ENCODE assay signal across 14 cellular contexts in genomic region chr5:145244251-145244650, GRCh38.
"Had no signal": no experiment of that assay in that cellular context is flagged by ENCODE, and none has a peak within 500 bp of the region (broad histone marks: within the 10 kb centered on the region; RNA-seq: fewer than 3 reads in every experiment).

No MANE protein-coding gene starts in this region.

- H3K27me3 Mint-ChIP-seq: activated CD4-positive, alpha-beta T cell treated with anti-CD3 and anti-CD28 coated beads, Interleukin-2, amount 10 ng/mL, durations not matched to agents 7 days and 5 days; stimulated activated memory B cell treated with anti-CD40 and anti-IgM and Interleukin-4, amounts not matched to agents 10 μg/mL and 1 μg/mL and 100 μg/mL, for 72 hours had no signal

- H3K9me3 Mint-ChIP-seq: activated CD4-positive, alpha-beta T cell treated with anti-CD3 and anti-CD28 coated beads, Interleukin-2, amount 10 ng/mL, durations not matched to agents 7 days and 5 days; nephron progenitor cell; stimulated activated memory B cell treated with anti-CD40 and anti-IgM and Interleukin-4, amounts not matched to agents 10 μg/mL and 1 μg/mL and 100 μg/mL, for 72 hours had no signal

- H3K79me2 ChIP-seq: hepatocyte had no signal

- H3K4me1 Mint-ChIP-seq: activated CD4-positive, alpha-beta T cell treated with anti-CD3 and anti-CD28 coated beads, Interleukin-2, amount 10 ng/mL, durations not matched to agents 7 days and 5 days; stimulated activated memory B cell treated with anti-CD40 and anti-IgM and Interleukin-4, amounts not matched to agents 10 μg/mL and 1 μg/mL and 100 μg/mL, for 72 hours had no signal

- H3K36me3 Mint-ChIP-seq: stimulated activated memory B cell treated with anti-CD40 and anti-IgM and Interleukin-4, amounts not matched to agents 10 μg/mL and 1 μg/mL and 100 μg/mL, for 72 hours had no signal

- DNase-seq: activated CD4-positive, alpha-beta T cell treated with anti-CD3 and anti-CD28 coated beads, Interleukin-2, amount 10 ng/mL, durations not matched to agents 7 days and 5 days; activated naive CD4-positive, alpha-beta T cell; anterior cingulate cortex; islet precursor cell; left lung; nephron progenitor cell; ovary; sigmoid colon; SJCRH30; thyroid gland had no signal

- H2AFZ ChIP-seq: hepatocyte had no signal

- H3K27ac ChIP-seq: breast epithelium, hepatocyte, left lung, ovary, SJCRH30, thyroid gland had no signal

- H3K27me3 ChIP-seq: breast epithelium, hepatocyte, left lung, ovary, sigmoid colon, SJCRH30, thyroid gland had no signal

- H3K9me3 ChIP-seq: breast epithelium, left lung, ovary, sigmoid colon, SJCRH30, thyroid gland had no signal

- H3K4me3 ChIP-seq: breast epithelium, hepatocyte, left lung, ovary, sigmoid colon, SJCRH30, thyroid gland had no signal

- ATAC-seq: esophagus mucosa; left lung; stimulated activated memory B cell treated with anti-CD40 and anti-IgM and Interleukin-4, amounts not matched to agents 10 μg/mL and 1 μg/mL and 100 μg/mL, for 72 hours had no signal

- H3K4me3 Mint-ChIP-seq: activated CD4-positive, alpha-beta T cell treated with anti-CD3 and anti-CD28 coated beads, Interleukin-2, amount 10 ng/mL, durations not matched to agents 7 days and 5 days; nephron progenitor cell; stimulated activated memory B cell treated with anti-CD40 and anti-IgM and Interleukin-4, amounts not matched to agents 10 μg/mL and 1 μg/mL and 100 μg/mL, for 72 hours had no signal

- H3K27ac Mint-ChIP-seq: activated CD4-positive, alpha-beta T cell treated with anti-CD3 and anti-CD28 coated beads, Interleukin-2, amount 10 ng/mL, durations not matched to agents 7 days and 5 days; stimulated activated memory B cell treated with anti-CD40 and anti-IgM and Interleukin-4, amounts not matched to agents 10 μg/mL and 1 μg/mL and 100 μg/mL, for 72 hours had no signal

- H3K4me1 ChIP-seq: breast epithelium, left lung, SJCRH30, thyroid gland had no signal

- H3K36me3 ChIP-seq: breast epithelium, left lung, ovary, sigmoid colon, SJCRH30, thyroid gland had no signal
